In genomic region chr15:28969511-28970085, GRCh38 we compare ENCODE assay signal across 22 cellular contexts.
DNase-seq lines count a peak whose midpoint lies in the region; ATAC-seq and TF ChIP-seq lines count a peak whose summit lies in the region.
"Had no signal": no experiment of that assay in that cellular context is flagged by ENCODE, and none has a peak within 500 bp of the region (broad histone marks: within the 10 kb centered on the region; RNA-seq: fewer than 3 reads in every experiment).

No MANE protein-coding gene starts in this region.

- peaks cover 3% of the 10 kb centered on the region for H3K4me1 Mint-ChIP-seq in progenitor cell of endocrine pancreas (ENCODE audit: low read depth)
- H3K4me1 Mint-ChIP-seq: activated B cell treated with CpG ODN at 0.5 μM for 24 hours; activated CD4-positive, alpha-beta memory T cell treated with anti-CD3 and anti-CD28 coated beads, Interleukin-2, amount 10 ng/mL, durations not matched to agents 7 days and 5 days; stimulated activated memory B cell treated with anti-CD40 and anti-IgM and Interleukin-4, amounts not matched to agents 10 μg/mL and 1 μg/mL and 100 μg/mL, for 72 hours had no signal

- no peak for TF ChIP-seq EP300 in esophagus muscularis mucosa (IDR thresholded peaks at IDR 0.05)

- H3K27me3 Mint-ChIP-seq in progenitor cell of endocrine pancreas: no peaks in the 10 kb centered on the region
- H3K27me3 Mint-ChIP-seq: activated B cell treated with CpG ODN at 0.5 μM for 24 hours had no signal

- no peaks in the 10 kb centered on the region for H3K36me3 ChIP-seq in esophagus muscularis mucosa
- H3K36me3 ChIP-seq in effector memory CD4-positive, alpha-beta T cell (ENCODE audit: control insufficient read depth, insufficient read depth, low read length): no peaks in the 10 kb centered on the region
- H3K36me3 ChIP-seq: thyroid gland had no signal

- no peak for TF ChIP-seq POLR2A in esophagus muscularis mucosa (IDR thresholded peaks at IDR 0.05; ENCODE audit: low read depth)

- peaks cover 2% of the 10 kb centered on the region for H3K36me3 Mint-ChIP-seq in progenitor cell of endocrine pancreas (ENCODE audit: insufficient read depth)
- H3K36me3 Mint-ChIP-seq: activated naive CD4-positive, alpha-beta T cell treated with anti-CD3 and anti-CD28 coated beads, Interleukin-2, amount 50 U/mL, for 72 hours; stimulated activated memory B cell treated with anti-CD40 and anti-IgM and Interleukin-4, amounts not matched to agents 10 μg/mL and 1 μg/mL and 100 μg/mL, for 72 hours had no signal

- no peak overlapping the region for H3K4me3 ChIP-seq in esophagus muscularis mucosa
- no peak overlapping the region for H3K4me3 ChIP-seq in effector memory CD4-positive, alpha-beta T cell (ENCODE audit: insufficient read depth, low read depth, low read length, poor library complexity, severe bottlenecking)
- H3K4me3 ChIP-seq: body of pancreas, thyroid gland had no signal

- no peak overlapping the region for H3K27ac Mint-ChIP-seq in progenitor cell of endocrine pancreas
- H3K27ac Mint-ChIP-seq: activated B cell treated with CpG ODN at 0.5 μM for 24 hours; activated CD4-positive, alpha-beta memory T cell treated with anti-CD3 and anti-CD28 coated beads, Interleukin-2, amount 10 ng/mL, durations not matched to agents 7 days and 5 days; activated naive CD4-positive, alpha-beta T cell treated with anti-CD3 and anti-CD28 coated beads, Interleukin-2, amount 50 U/mL, for 72 hours; stimulated activated memory B cell treated with anti-CD40 and anti-IgM and Interleukin-4, amounts not matched to agents 10 μg/mL and 1 μg/mL and 100 μg/mL, for 72 hours had no signal

- no peaks in the 10 kb centered on the region for H3K4me1 ChIP-seq in esophagus muscularis mucosa
- H3K4me1 ChIP-seq in effector memory CD4-positive, alpha-beta T cell (ENCODE audit: control insufficient read depth, insufficient read depth, low read length, poor library complexity, severe bottlenecking): no peaks in the 10 kb centered on the region
- H3K4me1 ChIP-seq: body of pancreas, thyroid gland had no signal

- TF ChIP-seq CTCF in esophagus muscularis mucosa (IDR thresholded peaks at IDR 0.05): no peak
- no peak for TF ChIP-seq CTCF in progenitor cell of endocrine pancreas (IDR thresholded peaks at IDR 0.05; ENCODE audit: unreplicated experiment)

- H3K27ac ChIP-seq in esophagus muscularis mucosa (replicated peaks in 1 of 4): no peak overlapping the region
- no peak overlapping the region for H3K27ac ChIP-seq in effector memory CD4-positive, alpha-beta T cell (ENCODE audit: insufficient read depth, low read length, poor library complexity, severe bottlenecking)
- H3K27ac ChIP-seq: body of pancreas, thyroid gland had no signal

- H3K27me3 ChIP-seq in esophagus muscularis mucosa: peaks cover 0 to 5% (median 0%) of the 10 kb centered on the region in 4 donors
- H3K27me3 ChIP-seq in effector memory CD4-positive, alpha-beta T cell (replicated peaks; ENCODE audit: control insufficient read depth, insufficient read depth, low read length, poor library complexity, severe bottlenecking): no peaks in the 10 kb centered on the region
- H3K27me3 ChIP-seq: body of pancreas, thyroid gland had no signal

- intact Hi-C loops in esophagus muscularis mucosa (cut with DNase I): no loop called here
- intact Hi-C loops in posterior cingulate gyrus (cut with DNase I): loop anchor here (5.0 kb wide), 1 partner anchor 32 kb away; no protein-coding TSS in a partner anchor

- H3K9me3 Mint-ChIP-seq in progenitor cell of endocrine pancreas (ENCODE audit: low read depth): no peaks in the 10 kb centered on the region
- H3K9me3 Mint-ChIP-seq: activated B cell treated with CpG ODN at 0.5 μM for 24 hours; activated CD4-positive, alpha-beta memory T cell treated with anti-CD3 and anti-CD28 coated beads, Interleukin-2, amount 10 ng/mL, durations not matched to agents 7 days and 5 days; activated naive CD4-positive, alpha-beta T cell treated with anti-CD3 and anti-CD28 coated beads, Interleukin-2, amount 50 U/mL, for 72 hours; stimulated activated memory B cell treated with anti-CD40 and anti-IgM and Interleukin-4, amounts not matched to agents 10 μg/mL and 1 μg/mL and 100 μg/mL, for 72 hours had no signal

- peak; percentile 61 for DNase-seq in Daoy (ENCODE audit: low read depth)
- peak; percentile 24 for DNase-seq in NCI-H1694 treated with DMSO at 0.1 percent for 48 hours (lab: John Stamatoyannopoulos, UW)
- peak; percentile 80 for DNase-seq in esophagus muscularis mucosa (ENCODE audit: extremely low spot score)
- DNase-seq in posterior cingulate gyrus: peak; percentile 51 to 96 (median 78)
- no peak for DNase-seq in effector memory CD4-positive, alpha-beta T cell
- DNase-seq in progenitor cell of endocrine pancreas (ENCODE audit: low spot score, unreplicated experiment): no peak
- DNase-seq: activated B cell treated with CpG ODN at 0.5 μM for 24 hours; activated CD4-positive, alpha-beta memory T cell treated with anti-CD3 and anti-CD28 coated beads, Interleukin-2, amount 10 ng/mL, durations not matched to agents 7 days and 5 days; body of pancreas; COR-L47; cortex of kidney; foreskin melanocyte; GOT3; left colon; NCI-H1417; NK-92 treated with Interleukin-12 subunit alpha and Interleukin-12 subunit beta, amount 100 ng/mL, for 24 hours; retina; SK-N-SH; thyroid gland had no signal

- WGBS in esophagus muscularis mucosa: 81% methylated on average over 12 of the region's 14 CpGs

- no peak for ATAC-seq in HG02870 (IDR thresholded peaks at IDR 0.05; ENCODE audit: unreplicated experiment)
- ATAC-seq: activated naive CD4-positive, alpha-beta T cell treated with anti-CD3 and anti-CD28 coated beads, Interleukin-2, amount 50 U/mL, for 72 hours; body of pancreas; left colon; stimulated activated memory B cell treated with anti-CD40 and anti-IgM and Interleukin-4, amounts not matched to agents 10 μg/mL and 1 μg/mL and 100 μg/mL, for 72 hours had no signal

- H3K4me3 Mint-ChIP-seq in progenitor cell of endocrine pancreas (ENCODE audit: low read depth): no peak overlapping the region
- H3K4me3 Mint-ChIP-seq: activated B cell treated with CpG ODN at 0.5 μM for 24 hours; activated CD4-positive, alpha-beta memory T cell treated with anti-CD3 and anti-CD28 coated beads, Interleukin-2, amount 10 ng/mL, durations not matched to agents 7 days and 5 days; stimulated activated memory B cell treated with anti-CD40 and anti-IgM and Interleukin-4, amounts not matched to agents 10 μg/mL and 1 μg/mL and 100 μg/mL, for 72 hours had no signal

- no peaks in the 10 kb centered on the region for H3K9me3 ChIP-seq in esophagus muscularis mucosa
- no peaks in the 10 kb centered on the region for H3K9me3 ChIP-seq in effector memory CD4-positive, alpha-beta T cell (ENCODE audit: control insufficient read depth, low read length)
- H3K9me3 ChIP-seq: body of pancreas, SK-N-SH, thyroid gland had no signal

Comparison
In these comparisons a context has a peak if more than half of its experiments do, and no peak if none do; other contexts are left out.
1. DNase-seq: peak in Daoy (single experiment), NCI-H1694 treated with DMSO at 0.1 percent for 48 hours (single experiment), esophagus muscularis mucosa (single experiment) and posterior cingulate gyrus (10 of 10); none in effector memory CD4-positive, alpha-beta T cell (0 of 3) and progenitor cell of endocrine pancreas (single experiment).